ENCODE assay signal across 16 cellular contexts in genomic region chr12:82852529-82852928, GRCh38.
A peak's percentile ranks its signal among the peaks of the same experiment; 100 is the strongest.
DNase-seq lines count a peak whose midpoint lies in the region; ATAC-seq and FAIRE-seq lines count a peak whose summit lies in the region.
"Had no signal": no experiment of that assay in that cellular context is flagged by ENCODE, and none has a peak within 500 bp of the region (broad histone marks: within the 10 kb centered on the region; RNA-seq: fewer than 3 reads in every experiment).

No MANE protein-coding gene starts in this region.

- FAIRE-seq in GM19239 (lab: Jason Lieb, UNC): peak; percentile 18
- FAIRE-seq: A549, HepG2 had no signal

- peaks cover 12% of the 10 kb centered on the region for H3K36me3 Mint-ChIP-seq in activated T-helper 17 cell treated with anti-CD3 and anti-CD28 coated beads, Interleukin-2, amount 50 U/mL, for 72 hours (ENCODE audit: low read depth)
- H3K36me3 Mint-ChIP-seq in T-cell: peaks cover 10% of the 10 kb centered on the region

- DNase-seq in GM19239 (ENCODE audit: insufficient read length, low spot score) (no peak), NOMO-1 (lab: John Stamatoyannopoulos, UW; ENCODE audit: unreplicated experiment in 2 of 2) (no peak), NCI-H446 (lab: John Stamatoyannopoulos, UW) (no peak), T-cell (no peak)
- DNase-seq: DMS153, GOT3, NCI-H1092, NCI-H2227 treated with DMSO at 0.1 percent for 48 hours, NCI-H526 treated with DMSO at 0.1 percent for 48 hours, SIG-M5 had no signal

- H3K27ac Mint-ChIP-seq in activated T-helper 17 cell treated with anti-CD3 and anti-CD28 coated beads, Interleukin-2, amount 50 U/mL, for 72 hours: no peak overlapping the region
- H3K27ac Mint-ChIP-seq in T-cell: no peak overlapping the region
- H3K27ac Mint-ChIP-seq: T-helper 2 cell treated with Interferon-gamma antibody and Interleukin-4, amounts not matched to agents 5 μg/mL and 100 μg/mL, for 36 hours had no signal

- H3K4me3 Mint-ChIP-seq in activated T-helper 17 cell treated with anti-CD3 and anti-CD28 coated beads, Interleukin-2, amount 50 U/mL, for 72 hours: no peak overlapping the region
- no peak overlapping the region for H3K4me3 Mint-ChIP-seq in T-cell
- H3K4me3 Mint-ChIP-seq: T-helper 2 cell treated with Interferon-gamma antibody and Interleukin-4, amounts not matched to agents 5 μg/mL and 100 μg/mL, for 36 hours had no signal

- H3K27me3 Mint-ChIP-seq in activated T-helper 17 cell treated with anti-CD3 and anti-CD28 coated beads, Interleukin-2, amount 50 U/mL, for 72 hours: no peaks in the 10 kb centered on the region
- no peaks in the 10 kb centered on the region for H3K27me3 Mint-ChIP-seq in T-cell

- CTCF ChIA-PET in T-cell (lab: Charles Lee): no interaction called here

- H3K4me1 Mint-ChIP-seq in activated T-helper 17 cell treated with anti-CD3 and anti-CD28 coated beads, Interleukin-2, amount 50 U/mL, for 72 hours: no peaks in the 10 kb centered on the region
- no peaks in the 10 kb centered on the region for H3K4me1 Mint-ChIP-seq in T-cell

- POLR2A ChIA-PET in T-cell (lab: Charles Lee): no interaction called here

- ATAC-seq in GM18499 (IDR thresholded peaks at IDR 0.05; ENCODE audit: insufficient read depth, unreplicated experiment) (peak; percentile 58), HG02885 (IDR thresholded peaks at IDR 0.05; ENCODE audit: poor library complexity, unreplicated experiment) (peak; percentile 55), T-cell (replicated peaks in 1 of 4) (no peak)
- peak; percentile 18 for ATAC-seq in activated T-helper 17 cell treated with anti-CD3 and anti-CD28 coated beads, Interleukin-2, amount 50 U/mL, for 72 hours (replicated peaks)
- ATAC-seq: A549, HepG2 had no signal

- peaks cover 4% of the 10 kb centered on the region for H3K9me3 Mint-ChIP-seq in activated T-helper 17 cell treated with anti-CD3 and anti-CD28 coated beads, Interleukin-2, amount 50 U/mL, for 72 hours
- H3K9me3 Mint-ChIP-seq in T-cell: no peaks in the 10 kb centered on the region
- H3K9me3 Mint-ChIP-seq: T-helper 2 cell treated with Interferon-gamma antibody and Interleukin-4, amounts not matched to agents 5 μg/mL and 100 μg/mL, for 36 hours had no signal

Comparison
In these comparisons a context has a peak if more than half of its experiments do, and no peak if none do; other contexts are left out.
1. ATAC-seq: peak in GM18499 (single experiment), HG02885 (single experiment) and activated T-helper 17 cell treated with anti-CD3 and anti-CD28 coated beads, Interleukin-2, amount 50 U/mL, for 72 hours (single experiment); none in T-cell (0 of 4).